In the genomic region with DNA sequence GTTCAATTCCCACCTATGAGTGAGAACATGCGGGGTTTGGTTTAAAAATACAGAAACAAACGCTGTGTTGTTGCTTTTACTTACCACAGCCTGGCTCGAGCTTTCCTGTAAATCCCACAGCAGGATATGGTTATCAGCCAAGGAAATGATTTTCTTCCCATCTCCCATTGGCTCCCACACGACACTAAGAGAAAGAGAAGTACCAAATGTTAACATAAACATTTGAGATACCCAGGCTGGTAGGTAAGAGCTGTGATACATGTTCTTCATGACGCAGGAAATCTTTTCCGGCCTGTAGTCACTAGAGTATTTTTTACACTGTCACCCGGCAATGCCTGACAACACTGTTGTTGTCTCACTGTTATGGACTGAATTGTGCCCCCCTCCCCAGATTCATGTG, we compare ENCODE assay signal across 14 cellular contexts.
DNase-seq lines count a peak whose midpoint lies in the region; ATAC-seq and TF ChIP-seq lines count a peak whose summit lies in the region.
"Had no signal": no experiment of that assay in that cellular context is flagged by ENCODE, and none has a peak within 500 bp of the region (broad histone marks: within the 10 kb centered on the region; RNA-seq: fewer than 3 reads in every experiment).

No MANE protein-coding gene starts in this region.

- no peak for TF ChIP-seq CTCF in endodermal cell (conservative IDR thresholded peaks at IDR 0.05)
- TF ChIP-seq CTCF in progenitor cell of endocrine pancreas (IDR thresholded peaks at IDR 0.05; ENCODE audit: unreplicated experiment) = no peak

- no peak overlapping the region for H3K9ac ChIP-seq in endodermal cell (ENCODE audit: extremely low read depth, low read length, poor library complexity, severe bottlenecking)

- no peak for ATAC-seq in activated T-cell treated with anti-CD3 and anti-CD28 coated beads, Interleukin-2, amount 50 U/mL, for 4 hours
- ATAC-seq in T-helper 17 cell = no peak

- H3K27me3 ChIP-seq in endodermal cell (ENCODE audit: control insufficient read depth, insufficient read depth, low read length, poor library complexity, severe bottlenecking) = no peaks in the 10 kb centered on the region

- WGBS in endodermal cell (ENCODE audit: insufficient coverage in 1 of 2, insufficient read length in 1 of 2), 2 experiments = 91 to 98% methylated on average over 7 of the region's 7 CpGs

- H3K27ac Mint-ChIP-seq in activated T-cell treated with anti-CD3 and anti-CD28 coated beads, Interleukin-2, amount 50 U/mL, for 24 hours = peak overlapping the region; percentile 33
- H3K27ac Mint-ChIP-seq in T-helper 17 cell (peak overlapping the region; percentile 92), endodermal cell (peak overlapping the region; percentile 35), progenitor cell of endocrine pancreas (peak overlapping the region; percentile 19)
- H3K27ac Mint-ChIP-seq: IgD-negative memory B cell had no signal

- H3K9me3 ChIP-seq in T-helper 17 cell (ENCODE audit: control insufficient read depth, low read length, poor library complexity, severe bottlenecking) = no peaks in the 10 kb centered on the region
- H3K9me3 ChIP-seq in endodermal cell (ENCODE audit: control insufficient read depth, low read length) = no peaks in the 10 kb centered on the region

- H3K9me3 Mint-ChIP-seq in activated T-cell treated with anti-CD3 and anti-CD28 coated beads, Interleukin-2, amount 50 U/mL, for 24 hours = no peaks in the 10 kb centered on the region
- H3K9me3 Mint-ChIP-seq in activated T-cell treated with anti-CD3 and anti-CD28 coated beads, Interleukin-2, amount 50 U/mL, for 4 hours = no peaks in the 10 kb centered on the region
- H3K9me3 Mint-ChIP-seq in endodermal cell (no peaks in the 10 kb centered on the region), progenitor cell of endocrine pancreas (ENCODE audit: low read depth) (no peaks in the 10 kb centered on the region)
- H3K9me3 Mint-ChIP-seq: IgD-negative memory B cell had no signal

- peaks cover 12% of the 10 kb centered on the region for H3K36me3 ChIP-seq in endodermal cell (ENCODE audit: control insufficient read depth, insufficient read depth, low read length)

- peaks cover 39% of the 10 kb centered on the region for H3K4me1 Mint-ChIP-seq in activated T-cell treated with anti-CD3 and anti-CD28 coated beads, Interleukin-2, amount 50 U/mL, for 24 hours (ENCODE audit: low read depth)
- peaks cover 24% of the 10 kb centered on the region for H3K4me1 Mint-ChIP-seq in activated T-cell treated with anti-CD3 and anti-CD28 coated beads, Interleukin-2, amount 50 U/mL, for 4 hours (ENCODE audit: low read depth)
- H3K4me1 Mint-ChIP-seq in T-helper 17 cell = peaks cover 26% of the 10 kb centered on the region
- no peaks in the 10 kb centered on the region for H3K4me1 Mint-ChIP-seq in endodermal cell
- no peaks in the 10 kb centered on the region for H3K4me1 Mint-ChIP-seq in progenitor cell of endocrine pancreas (ENCODE audit: low read depth)

- peaks cover 47% of the 10 kb centered on the region for H3K36me3 Mint-ChIP-seq in activated T-cell treated with anti-CD3 and anti-CD28 coated beads, Interleukin-2, amount 50 U/mL, for 24 hours (ENCODE audit: low read depth)
- H3K36me3 Mint-ChIP-seq in activated T-cell treated with anti-CD3 and anti-CD28 coated beads, Interleukin-2, amount 50 U/mL, for 4 hours (ENCODE audit: insufficient read depth) = peaks cover 34% of the 10 kb centered on the region
- peaks cover 8% of the 10 kb centered on the region for H3K36me3 Mint-ChIP-seq in T-helper 17 cell (ENCODE audit: low read depth)
- peaks cover 10% of the 10 kb centered on the region for H3K36me3 Mint-ChIP-seq in endodermal cell (ENCODE audit: low read depth)
- peaks cover 7% of the 10 kb centered on the region for H3K36me3 Mint-ChIP-seq in progenitor cell of endocrine pancreas (ENCODE audit: insufficient read depth)

- no peaks in the 10 kb centered on the region for H3K4me1 ChIP-seq in endodermal cell (ENCODE audit: control insufficient read depth, insufficient read depth, low read length)

- H3K27me3 Mint-ChIP-seq in activated T-cell treated with anti-CD3 and anti-CD28 coated beads, Interleukin-2, amount 50 U/mL, for 24 hours = no peaks in the 10 kb centered on the region
- no peaks in the 10 kb centered on the region for H3K27me3 Mint-ChIP-seq in activated T-cell treated with anti-CD3 and anti-CD28 coated beads, Interleukin-2, amount 50 U/mL, for 4 hours (ENCODE audit: low read depth)
- H3K27me3 Mint-ChIP-seq in T-helper 17 cell = no peaks in the 10 kb centered on the region
- no peaks in the 10 kb centered on the region for H3K27me3 Mint-ChIP-seq in endodermal cell (ENCODE audit: insufficient read depth)
- H3K27me3 Mint-ChIP-seq in progenitor cell of endocrine pancreas = no peaks in the 10 kb centered on the region
- H3K27me3 Mint-ChIP-seq: IgD-negative memory B cell had no signal

- no peak for DNase-seq in activated T-cell treated with anti-CD3 and anti-CD28 coated beads, Interleukin-2, amount 50 U/mL, for 24 hours
- no peak for DNase-seq in activated T-cell treated with anti-CD3 and anti-CD28 coated beads, Interleukin-2, amount 50 U/mL, for 4 hours
- DNase-seq in T-helper 17 cell (no peak), endodermal cell (peak; percentile 17), progenitor cell of endocrine pancreas (ENCODE audit: low spot score, unreplicated experiment) (no peak), dermis blood vessel endothelial cell (no peak), NOMO-1 treated with dmso at 0.1 percent for 144 hours (lab: John Stamatoyannopoulos, UW; ENCODE audit: unreplicated experiment) (no peak)
- DNase-seq: Kasumi-1, NCI-H1694, NCI-H2171 treated with DMSO at 0.1 percent for 48 hours, NCI-H526 treated with DMSO at 0.1 percent for 48 hours, Right ventricle myocardium superior had no signal

- no peak overlapping the region for H3K27ac ChIP-seq in endodermal cell (ENCODE audit: low read depth, low read length)
- H3K27ac ChIP-seq: C4-2B had no signal

- H3K4me3 ChIP-seq in endodermal cell (ENCODE audit: low read length) = no peak overlapping the region

- H3K4me3 Mint-ChIP-seq in activated T-cell treated with anti-CD3 and anti-CD28 coated beads, Interleukin-2, amount 50 U/mL, for 24 hours = no peak overlapping the region
- no peak overlapping the region for H3K4me3 Mint-ChIP-seq in activated T-cell treated with anti-CD3 and anti-CD28 coated beads, Interleukin-2, amount 50 U/mL, for 4 hours
- H3K4me3 Mint-ChIP-seq in T-helper 17 cell = no peak overlapping the region
- no peak overlapping the region for H3K4me3 Mint-ChIP-seq in endodermal cell
- H3K4me3 Mint-ChIP-seq in progenitor cell of endocrine pancreas (ENCODE audit: low read depth) = no peak overlapping the region

Comparison
In these comparisons a context has a peak if more than half of its experiments do, and no peak if none do; other contexts are left out.
1. H3K27ac Mint-ChIP-seq: peak in every context shown above with its lines; median percentile 92 in T-helper 17 cell; 35 in endodermal cell; 33 in activated T-cell treated with anti-CD3 and anti-CD28 coated beads, Interleukin-2, amount 50 U/mL, for 24 hours; 19 in progenitor cell of endocrine pancreas.